Comparison of ENCODE assay signal across 8 cellular contexts in the genomic region with DNA sequence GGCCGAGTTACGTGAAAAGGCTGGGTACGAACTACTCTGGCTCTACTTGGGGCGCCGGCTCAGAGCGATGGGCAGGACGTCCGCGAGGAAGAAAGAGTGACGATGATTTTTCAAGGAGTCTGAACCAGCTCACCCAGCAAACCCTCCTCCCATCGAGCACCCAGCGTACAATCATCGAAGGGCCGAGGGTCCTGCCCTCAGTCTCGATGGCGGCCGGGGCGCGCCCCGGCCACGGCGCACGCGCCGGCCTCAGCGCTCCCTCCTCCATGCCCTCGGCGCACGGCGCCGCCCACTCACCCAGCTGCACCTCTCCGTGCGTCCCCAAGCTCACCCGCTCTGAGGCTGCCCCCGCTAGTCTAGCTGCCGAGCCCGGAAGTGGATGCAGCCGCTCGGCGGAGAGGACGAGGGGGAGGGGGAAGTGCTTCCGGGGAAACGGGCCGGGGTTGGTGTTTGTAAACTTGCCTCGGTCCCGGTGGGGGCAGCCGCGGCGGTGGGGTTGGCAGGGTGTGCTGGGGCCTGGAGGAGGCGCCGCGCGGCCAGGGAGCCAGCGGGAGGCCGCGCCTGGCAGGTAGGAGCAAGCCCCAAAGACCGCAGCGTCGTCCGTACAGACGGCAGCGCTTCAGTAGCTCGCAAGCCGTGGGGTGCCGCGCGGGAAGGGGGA. TPM values are rescaled to one million over a fixed set of nuclear protein-coding genes. Genes with fewer than 3 reads are reported as not detected.
DNase-seq lines count a peak whose midpoint lies in the region; ATAC-seq and TF ChIP-seq lines count a peak whose summit lies in the region.

A gene with protein sequence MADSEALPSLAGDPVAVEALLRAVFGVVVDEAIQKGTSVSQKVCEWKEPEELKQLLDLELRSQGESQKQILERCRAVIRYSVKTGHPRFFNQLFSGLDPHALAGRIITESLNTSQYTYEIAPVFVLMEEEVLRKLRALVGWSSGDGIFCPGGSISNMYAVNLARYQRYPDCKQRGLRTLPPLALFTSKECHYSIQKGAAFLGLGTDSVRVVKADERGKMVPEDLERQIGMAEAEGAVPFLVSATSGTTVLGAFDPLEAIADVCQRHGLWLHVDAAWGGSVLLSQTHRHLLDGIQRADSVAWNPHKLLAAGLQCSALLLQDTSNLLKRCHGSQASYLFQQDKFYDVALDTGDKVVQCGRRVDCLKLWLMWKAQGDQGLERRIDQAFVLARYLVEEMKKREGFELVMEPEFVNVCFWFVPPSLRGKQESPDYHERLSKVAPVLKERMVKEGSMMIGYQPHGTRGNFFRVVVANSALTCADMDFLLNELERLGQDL (minus strand): TSS at position 656 of the 661 bp plus-strand sequence. CDS start 7,455 bp downstream, outside the sequence.
Gene ZNF740, plus strand, starts transcription at position 453 of the 661 bp plus-strand sequence. CDS start 1,262 bp downstream, outside the sequence.

- WGBS in adrenal gland, 4 donors = 0 to 1% (median 1%) methylated on average over 17 to 67 of the region's 67 CpGs
- WGBS in upper lobe of left lung, 2 donors = 0% methylated on average over 11 to 48 of the region's 67 CpGs

- TF ChIP-seq CTCF in GM13976 (IDR thresholded peaks at IDR 0.05; ENCODE audit: borderline replicate concordance, control extremely low read depth, extremely low read depth, insufficient read depth, missing control alignments) (no peak), adrenal gland (IDR thresholded peaks at IDR 0.05) (peak in 2 of 6 experiments; percentile 10 to 12), upper lobe of left lung (IDR thresholded peaks at IDR 0.05) (peak in 1 of 6 experiments; percentile 29)

- H3K4me1 ChIP-seq in adrenal gland (replicated peaks in 1 of 2) = peaks cover 17 to 37% of the 10 kb centered on the region in 2 donors
- peaks cover 34 to 43% (median 38%) of the 10 kb centered on the region in 4 donors for H3K4me1 ChIP-seq in upper lobe of left lung

- H3K27ac ChIP-seq in adrenal gland (peak within 1 kb of the TSS; percentile 78 to 97 (median 94)), upper lobe of left lung (peak within 1 kb of the TSS; percentile 93 to 98 (median 96))

- peak; percentile 99 for DNase-seq in GM13976 (ENCODE audit: low spot score)
- DNase-seq in NCI-H146 treated with DMSO at 0.1 percent for 48 hours (lab: John Stamatoyannopoulos, UW; ENCODE audit: unreplicated experiment) = peak; percentile 96
- peak; percentile 97 to 99 (median 97) for DNase-seq in T-helper 1 cell
- DNase-seq in adrenal gland = peak; percentile 96 to 99 (median 98)
- DNase-seq in left cardiac atrium = peak; percentile 98
- peak; percentile 99 for DNase-seq in posterior vena cava (ENCODE audit: low spot score)
- peak; percentile 99 for DNase-seq in upper lobe of left lung

- TF ChIP-seq POLR2A in adrenal gland (IDR thresholded peaks at IDR 0.05) = peak; percentile 76 to 86
- peak in 3 of 4 donors; percentile 58 to 88 (median 80) for TF ChIP-seq POLR2A in upper lobe of left lung (IDR thresholded peaks at IDR 0.05)

- TF ChIP-seq EP300 in upper lobe of left lung (IDR thresholded peaks at IDR 0.05) = peak in 2 of 4 donors; percentile 3 to 71

- H3K36me3 ChIP-seq in adrenal gland (replicated peaks in 1 of 2) (peaks cover 0 to 28% of the 10 kb centered on the region in 2 donors), upper lobe of left lung (peaks cover 18 to 35% (median 20%) of the 10 kb centered on the region in 4 donors)

- peak; percentile 95 for ATAC-seq in HG02870 (IDR thresholded peaks at IDR 0.05; ENCODE audit: unreplicated experiment)
- ATAC-seq in left cardiac atrium = peak; percentile 98 to 99
- peak; percentile 99 for ATAC-seq in upper lobe of left lung (ENCODE audit: low FRiP score in 2 of 2)

- H3K27me3 ChIP-seq in adrenal gland (no peaks in the 10 kb centered on the region), upper lobe of left lung (no peaks in the 10 kb centered on the region)

- intact Hi-C loops in adrenal gland (cut with DNase I) (no loop called here), left cardiac atrium (cut with DNase I) (no loop called here), posterior vena cava (cut with DNase I) (no loop called here)

- H3K9me3 ChIP-seq in adrenal gland (replicated peaks in 1 of 3) = no peaks in the 10 kb centered on the region
- no peaks in the 10 kb centered on the region for H3K9me3 ChIP-seq in upper lobe of left lung

- H3K4me3 ChIP-seq in adrenal gland = peak within 1 kb of the TSS; percentile 0 to 85 (median 52)
- H3K4me3 ChIP-seq in upper lobe of left lung = peak within 1 kb of the TSS; percentile 67 to 87 (median 81)

- in situ Hi-C loops in GM13976 (cut with MboI; ENCODE audit: low sequenced_read_pairs, unreplicated experiment) = no loop called here

RNA-seq across cellular contexts. Expression of the first gene that starts in this region (rescaled TPM):
- total RNA-seq in adrenal gland (10 to 100 TPM in 6 of 8 donors, 1 to 10 TPM in 2; 2.3 to 43.4 (median 19.8) TPM), left cardiac atrium (10 to 100 TPM; 16.8 to 19.7 TPM), posterior vena cava (10 to 100 TPM; 16.4 to 22.3 TPM), upper lobe of left lung (100 to 1,000 TPM in 1 of 6 donors, 10 to 100 TPM in 5; 19.8 to 164 (median 28.6) TPM)
- polyA plus RNA-seq in adrenal gland = 100 to 1,000 TPM in 2 of 3 donors, 10 to 100 TPM in 1; 10.9 to 140 (median 100) TPM

RNA-seq across cellular contexts. Expression of gene ZNF740, which starts in this region (rescaled TPM):
- total RNA-seq in adrenal gland = 10 to 100 TPM in 7 of 8 donors, 1 to 10 TPM in 1; 8.8 to 61.0 (median 18.6) TPM
- polyA plus RNA-seq in adrenal gland = 10 to 100 TPM in 2 of 3 donors, 1 to 10 TPM in 1; 6.6 to 11.3 (median 11.3) TPM
- total RNA-seq in left cardiac atrium = 10 to 100 TPM; 19.0 to 20.0 TPM
- total RNA-seq in posterior vena cava = 10 to 100 TPM; 23.7 to 27.4 TPM
- 10 to 100 TPM in 5 of 6 donors, 1 to 10 TPM in 1; 9.6 to 52.4 (median 24.0) TPM for total RNA-seq in upper lobe of left lung

Comparison
In these comparisons a context has a peak if more than half of its experiments do, and no peak if none do; other contexts are left out.
1. Peak in every context shown above with its lines: DNase-seq, ATAC-seq, H3K4me3 ChIP-seq and H3K27ac ChIP-seq.